16 cellular contexts compared by ENCODE assay signal in genomic region chrX:36856849-36857248, GRCh38.
DNase-seq lines count a peak whose midpoint lies in the region; ATAC-seq and TF ChIP-seq lines count a peak whose summit lies in the region.
"Had no signal": no experiment of that assay in that cellular context is flagged by ENCODE, and none has a peak within 500 bp of the region (broad histone marks: within the 10 kb centered on the region; RNA-seq: fewer than 3 reads in every experiment).

No MANE protein-coding gene starts in this region.

- H3K27ac ChIP-seq in AG04450 (ENCODE audit: low read depth, low read length) (no peak overlapping the region), hepatocyte (no peak overlapping the region)
- H3K27ac ChIP-seq: KMS-11 had no signal

- POLR2A ChIA-PET in AG04450 (lab: Yijun Ruan, JAX): no interaction called here

- H3K27me3 ChIP-seq in AG04450 (ENCODE audit: control insufficient read depth, insufficient read depth, low read length) (no peaks in the 10 kb centered on the region), hepatocyte (no peaks in the 10 kb centered on the region)

- H3K4me2 ChIP-seq in hepatocyte: no peak overlapping the region
- H3K4me2 ChIP-seq: KMS-11 had no signal

- DNase-seq in AG04450 (ENCODE audit: low read depth, low spot score) (no peak), SK-MEL-5 (ENCODE audit: low read depth, low spot score) (peak; percentile 9), hepatocyte (ENCODE audit: low spot score) (no peak), germinal center (ENCODE audit: low spot score) (no peak), cerebellar cortex (ENCODE audit: low spot score) (no peak), GDM1 (lab: John Stamatoyannopoulos, UW) (no peak)
- DNase-seq in Jurkat, Clone E6-1 (ENCODE audit: low read depth, low spot score): peak; percentile 7
- DNase-seq: activated CD4-positive, CD25-positive, alpha-beta regulatory T cell; activated CD8-positive, alpha-beta memory T cell treated with anti-CD3 and anti-CD28 coated beads, Interleukin-2, amount 10 ng/mL, durations not matched to agents 7 days and 5 days; activated gamma-delta T cell treated with Interleukin-2 at 50 U/mL for 16 hours; DMS79 treated with DMSO at 0.1 percent for 48 hours; glutamatergic neuron; NCI-H2029 had no signal

- no peaks in the 10 kb centered on the region for H4K20me1 ChIP-seq in hepatocyte (ENCODE audit: insufficient read depth, poor library complexity, severe bottlenecking)

- H3K9me2 ChIP-seq in hepatocyte (replicated peaks; ENCODE audit: insufficient read depth): no peaks in the 10 kb centered on the region

- TF ChIP-seq CTCF in AG04450 (IDR thresholded peaks at IDR 0.05; ENCODE audit: low read depth, low read length): 0 out of 2 replicates have a peak, but pooled peaks have one; percentile 17
- TF ChIP-seq CTCF in hepatocyte (IDR thresholded peaks at IDR 0.05; ENCODE audit: poor library complexity): peak; percentile 20

- no peaks in the 10 kb centered on the region for H3K4me1 ChIP-seq in hepatocyte (ENCODE audit: insufficient read depth)

- H3K9me3 ChIP-seq in AG04450 (ENCODE audit: control insufficient read depth, insufficient read depth, low read length) (no peaks in the 10 kb centered on the region), hepatocyte (ENCODE audit: low read depth) (no peaks in the 10 kb centered on the region)

- in situ Hi-C loops in SK-MEL-5 (cut with HindIII; ENCODE audit: low pct_unique_long_range_greater_than_20kb, low sequenced_read_pairs): no loop called here

- no peaks in the 10 kb centered on the region for H3K79me2 ChIP-seq in hepatocyte

- WGBS in hepatocyte (ENCODE audit: low lambda C conversion rate, missing lambda C conversion rate): 84% methylated on average over 3 of the region's 3 CpGs

- no peak overlapping the region for H2AFZ ChIP-seq in hepatocyte

- H3K4me3 ChIP-seq in AG04450 (ENCODE audit: low read depth, low read length) (no peak overlapping the region), hepatocyte (no peak overlapping the region)
- no peak overlapping the region for H3K4me3 ChIP-seq in Jurkat, Clone E6-1 (ENCODE audit: low read length)

- CTCF ChIA-PET in AG04450 (lab: Charles Lee): no interaction called here

- H3K36me3 ChIP-seq in hepatocyte (replicated peaks; ENCODE audit: insufficient read depth, low read depth): no peaks in the 10 kb centered on the region

- ATAC-seq in HG02642 (IDR thresholded peaks at IDR 0.05; ENCODE audit: poor library complexity, unreplicated experiment): no peak
- ATAC-seq: activated CD8-positive, alpha-beta memory T cell treated with anti-CD3 and anti-CD28 coated beads, Interleukin-2, amount 10 ng/mL, durations not matched to agents 7 days and 5 days; HCT116 had no signal

Comparison
In these comparisons a context has a peak if more than half of its experiments do, and no peak if none do; other contexts are left out.
1. DNase-seq: peak in Jurkat, Clone E6-1 (single experiment) and SK-MEL-5 (single experiment); none in AG04450 (single experiment), hepatocyte (single experiment), germinal center (single experiment), cerebellar cortex (single experiment) and GDM1 (single experiment).